16 cellular contexts compared by ENCODE assay signal in the genomic region with DNA sequence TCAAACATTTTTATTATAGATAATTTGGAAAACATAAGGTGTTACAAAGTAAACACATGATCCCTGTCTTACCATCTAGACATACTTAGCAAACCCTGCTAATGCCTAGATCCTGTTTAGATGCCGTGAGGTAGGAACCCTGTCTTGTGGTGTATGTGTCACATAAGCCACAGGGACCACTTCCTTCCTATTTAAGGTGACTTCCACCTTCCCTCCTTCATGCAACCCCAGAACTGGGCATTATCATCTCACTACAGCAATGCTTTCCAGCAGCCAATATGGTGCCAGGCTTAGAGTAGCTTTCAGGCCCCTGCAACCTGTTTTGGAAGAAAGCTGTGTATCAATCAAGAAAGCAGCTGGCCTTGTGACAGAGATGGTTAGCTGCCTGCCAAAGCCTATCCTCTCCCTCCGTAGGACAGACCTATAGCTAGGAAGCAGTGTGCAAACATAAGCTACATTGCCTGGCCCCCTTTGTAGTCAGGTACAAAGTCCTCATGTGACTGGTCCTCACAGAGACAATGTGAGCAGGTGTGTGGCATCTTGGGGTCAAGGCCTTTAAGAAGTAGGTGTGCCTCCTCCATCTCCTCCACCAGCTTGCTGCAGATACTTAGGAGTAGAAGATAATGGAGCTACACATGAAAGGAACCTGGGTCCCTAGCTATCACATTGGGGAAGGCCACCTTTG.
A peak's percentile ranks its signal among the peaks of the same experiment; 100 is the strongest.
DNase-seq lines count a peak whose midpoint lies in the region; ATAC-seq, FAIRE-seq and TF ChIP-seq lines count a peak whose summit lies in the region.
"Had no signal": no experiment of that assay in that cellular context is flagged by ENCODE, and none has a peak within 500 bp of the region (broad histone marks: within the 10 kb centered on the region; RNA-seq: fewer than 3 reads in every experiment).

No MANE protein-coding gene starts in this region.

- in situ Hi-C loops in HepG2 (cut with HindIII; ENCODE audit: extremely low pct_ligation_motif_present, low pct_unique_long_range_greater_than_20kb) = no loop called here

- 84% methylated on average over 1 of the region's 2 CpGs for WGBS in suprapubic skin
- WGBS in HepG2 (ENCODE audit: low lambda C conversion rate) = 33% methylated on average over 1 of the region's 2 CpGs

- TF ChIP-seq EP300 in suprapubic skin (IDR thresholded peaks at IDR 0.05) = no peak
- no peak for TF ChIP-seq EP300 in HepG2 (IDR thresholded peaks at IDR 0.05; ENCODE audit: low read depth in 2 of 2, low read length in 2 of 2)
- no peak for TF ChIP-seq EP300 in HepG2 (CRISPR knock-in tag; IDR thresholded peaks at IDR 0.05; ENCODE audit: borderline replicate concordance)

- H3K36me3 ChIP-seq in mucosa of descending colon (ENCODE audit: low read depth) (no peaks in the 10 kb centered on the region), suprapubic skin (no peaks in the 10 kb centered on the region), HepG2 (replicated peaks in 1 of 2; ENCODE audit: control insufficient read depth in 1 of 2, insufficient read depth in 2 of 2, low read length in 2 of 2) (no peaks in the 10 kb centered on the region)
- H3K36me3 ChIP-seq: tibial nerve had no signal

- peak; percentile 66 to 71 for ATAC-seq in activated CD4-positive, CD25-positive, alpha-beta regulatory T cell treated with anti-CD3 and anti-CD28 coated beads, Interleukin-2, amount 50 U/mL, for 24 hours
- peak; percentile 48 for ATAC-seq in HG02610 (IDR thresholded peaks at IDR 0.05; ENCODE audit: unreplicated experiment)
- peak; percentile 34 for ATAC-seq in mucosa of descending colon
- ATAC-seq in HepG2 = no peak
- ATAC-seq: left colon had no signal

- H3K9me3 ChIP-seq in mucosa of descending colon (no peaks in the 10 kb centered on the region), suprapubic skin (no peaks in the 10 kb centered on the region), HepG2 (ENCODE audit: low read length) (no peaks in the 10 kb centered on the region)
- H3K9me3 ChIP-seq: tibial nerve had no signal

- TF ChIP-seq CTCF in mucosa of descending colon (IDR thresholded peaks at IDR 0.05) (no peak), suprapubic skin (IDR thresholded peaks at IDR 0.05) (no peak), HepG2 (CRISPR knock-in tag; IDR thresholded peaks at IDR 0.05) (no peak)

- H3K27ac ChIP-seq in suprapubic skin = no peak overlapping the region
- no peak overlapping the region for H3K27ac ChIP-seq in HepG2 (ENCODE audit: extremely low read length, insufficient read depth, low read length)
- H3K27ac ChIP-seq: tibial nerve had no signal

- POLR2A ChIA-PET in HepG2 (lab: Yijun Ruan, JAX) = no interaction called here

- FAIRE-seq in HepG2 (lab: Jason Lieb, UNC) = no peak

- H3K4me3 ChIP-seq in mucosa of descending colon = no peak overlapping the region
- H3K4me3 ChIP-seq in suprapubic skin = no peak overlapping the region
- H3K4me3 ChIP-seq in HepG2 (replicated peaks in 1 of 3; ENCODE audit: insufficient read depth in 1 of 3, low read depth in 2 of 3, low read length in 3 of 3) = no peak overlapping the region
- H3K4me3 ChIP-seq: tibial nerve had no signal

- no peak overlapping the region for H3K9ac ChIP-seq in HepG2 (ENCODE audit: insufficient read depth, low read depth, low read length)

- no TSS peak for BruUV-seq in HepG2 (replicated peaks; lab: Mats Ljungman, UMichigan)

- no peaks in the 10 kb centered on the region for H3K79me2 ChIP-seq in HepG2 (ENCODE audit: insufficient read depth, low read length)

- peaks cover 6% of the 10 kb centered on the region for H3K27me3 ChIP-seq in suprapubic skin
- no peaks in the 10 kb centered on the region; a peak in 1 of 5 replicates for H3K27me3 ChIP-seq in HepG2 (ENCODE audit: control insufficient read depth in 1 of 2, insufficient read depth in 2 of 2, low read length in 2 of 2)
- H3K27me3 ChIP-seq: tibial nerve had no signal

- H3K4me2 ChIP-seq in HepG2 (ENCODE audit: low read depth, low read length) = no peak overlapping the region

- CTCF ChIA-PET in HepG2 (lab: Yijun Ruan, JAX; ENCODE audit: low intra/inter-chr PET ratio, low total read pairs) = no interaction called here

- no peaks in the 10 kb centered on the region for H3K4me1 ChIP-seq in mucosa of descending colon (ENCODE audit: low read depth)
- H3K4me1 ChIP-seq in suprapubic skin = no peaks in the 10 kb centered on the region
- no peaks in the 10 kb centered on the region for H3K4me1 ChIP-seq in HepG2 (ENCODE audit: insufficient read depth, low read length)
- H3K4me1 ChIP-seq: tibial nerve had no signal

- H4K20me1 ChIP-seq in HepG2 (ENCODE audit: insufficient read depth, low read length) = no peaks in the 10 kb centered on the region

- no peak overlapping the region for H2AFZ ChIP-seq in HepG2 (ENCODE audit: low read length)

- no peak for TF ChIP-seq RAD21 in HepG2 (CRISPR knock-in tag; IDR thresholded peaks at IDR 0.05)

- intact Hi-C loops in mucosa of descending colon (cut with DNase I, micrococcal nuclease) = no loop called here
- intact Hi-C loops in HepG2 (cut with micrococcal nuclease; ENCODE audit: unreplicated experiment) = no loop called here

- TF ChIP-seq POLR2A in suprapubic skin (IDR thresholded peaks at IDR 0.05) (no peak), HepG2 (IDR thresholded peaks at IDR 0.05; ENCODE audit: insufficient read depth in 1 of 2, low read depth in 2 of 2, low read length in 2 of 2) (no peak)

- no peak for DNase-seq in activated CD4-positive, CD25-positive, alpha-beta regulatory T cell (lab: John Stamatoyannopoulos, UW)
- peak; percentile 28 for DNase-seq in SKM-1 treated with dmso at 0.1 percent for 144 hours (lab: John Stamatoyannopoulos, UW; ENCODE audit: unreplicated experiment)
- DNase-seq in mucosa of descending colon = no peak
- no peak for DNase-seq in suprapubic skin (ENCODE audit: low spot score in 2 of 2)
- no peak for DNase-seq in HepG2 (ENCODE audit: low spot score)
- no peak for DNase-seq in DMS53 treated with DMSO at 0.1 percent for 48 hours (lab: John Stamatoyannopoulos, UW; ENCODE audit: unreplicated experiment)
- DNase-seq: 8988T; activated T-cell treated with anti-CD3 and anti-CD28 coated beads, Interleukin-2, amount 50 U/mL, for 1 hour; DMS79 treated with DMSO at 0.1 percent for 48 hours; GOT3; left colon; NCI-H1048; NCI-H82 had no signal

TF ChIP-seq in HepG2, 621 proteins besides CTCF, POLR2A, EP300 and RAD21 (continues in another document):
- TF ChIP-seq, protein P1, sequence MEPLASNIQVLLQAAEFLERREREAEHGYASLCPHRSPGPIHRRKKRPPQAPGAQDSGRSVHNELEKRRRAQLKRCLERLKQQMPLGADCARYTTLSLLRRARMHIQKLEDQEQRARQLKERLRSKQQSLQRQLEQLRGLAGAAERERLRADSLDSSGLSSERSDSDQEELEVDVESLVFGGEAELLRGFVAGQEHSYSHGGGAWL (CRISPR knock-in tag; IDR thresholded peaks at IDR 0.05) = no peak
- TF ChIP-seq, protein P2, sequence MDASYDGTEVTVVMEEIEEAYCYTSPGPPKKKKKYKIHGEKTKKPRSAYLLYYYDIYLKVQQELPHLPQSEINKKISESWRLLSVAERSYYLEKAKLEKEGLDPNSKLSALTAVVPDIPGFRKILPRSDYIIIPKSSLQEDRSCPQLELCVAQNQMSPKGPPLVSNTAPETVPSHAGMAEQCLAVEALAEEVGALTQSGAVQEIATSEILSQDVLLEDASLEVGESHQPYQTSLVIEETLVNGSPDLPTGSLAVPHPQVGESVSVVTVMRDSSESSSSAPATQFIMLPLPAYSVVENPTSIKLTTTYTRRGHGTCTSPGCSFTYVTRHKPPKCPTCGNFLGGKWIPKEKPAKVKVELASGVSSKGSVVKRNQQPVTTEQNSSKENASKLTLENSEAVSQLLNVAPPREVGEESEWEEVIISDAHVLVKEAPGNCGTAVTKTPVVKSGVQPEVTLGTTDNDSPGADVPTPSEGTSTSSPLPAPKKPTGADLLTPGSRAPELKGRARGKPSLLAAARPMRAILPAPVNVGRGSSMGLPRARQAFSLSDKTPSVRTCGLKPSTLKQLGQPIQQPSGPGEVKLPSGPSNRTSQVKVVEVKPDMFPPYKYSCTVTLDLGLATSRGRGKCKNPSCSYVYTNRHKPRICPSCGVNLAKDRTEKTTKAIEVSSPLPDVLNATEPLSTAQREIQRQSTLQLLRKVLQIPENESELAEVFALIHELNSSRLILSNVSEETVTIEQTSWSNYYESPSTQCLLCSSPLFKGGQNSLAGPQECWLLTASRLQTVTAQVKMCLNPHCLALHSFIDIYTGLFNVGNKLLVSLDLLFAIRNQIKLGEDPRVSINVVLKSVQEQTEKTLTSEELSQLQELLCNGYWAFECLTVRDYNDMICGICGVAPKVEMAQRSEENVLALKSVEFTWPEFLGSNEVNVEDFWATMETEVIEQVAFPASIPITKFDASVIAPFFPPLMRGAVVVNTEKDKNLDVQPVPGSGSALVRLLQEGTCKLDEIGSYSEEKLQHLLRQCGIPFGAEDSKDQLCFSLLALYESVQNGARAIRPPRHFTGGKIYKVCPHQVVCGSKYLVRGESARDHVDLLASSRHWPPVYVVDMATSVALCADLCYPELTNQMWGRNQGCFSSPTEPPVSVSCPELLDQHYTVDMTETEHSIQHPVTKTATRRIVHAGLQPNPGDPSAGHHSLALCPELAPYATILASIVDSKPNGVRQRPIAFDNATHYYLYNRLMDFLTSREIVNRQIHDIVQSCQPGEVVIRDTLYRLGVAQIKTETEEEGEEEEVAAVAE (CRISPR knock-in tag; IDR thresholded peaks at IDR 0.05; ENCODE audit: borderline replicate concordance) = no peak
- TF ChIP-seq ZNF607 (CRISPR knock-in tag; IDR thresholded peaks at IDR 0.05; ENCODE audit: borderline replicate concordance) (no peak), KMT2B (CRISPR knock-in tag; IDR thresholded peaks at IDR 0.05) (no peak), ATF7 (IDR thresholded peaks at IDR 0.05) (no peak), ATF7 (CRISPR knock-in tag; IDR thresholded peaks at IDR 0.05) (no peak), GABPB1 (CRISPR knock-in tag; IDR thresholded peaks at IDR 0.05) (no peak)
- TF ChIP-seq, protein P3, sequence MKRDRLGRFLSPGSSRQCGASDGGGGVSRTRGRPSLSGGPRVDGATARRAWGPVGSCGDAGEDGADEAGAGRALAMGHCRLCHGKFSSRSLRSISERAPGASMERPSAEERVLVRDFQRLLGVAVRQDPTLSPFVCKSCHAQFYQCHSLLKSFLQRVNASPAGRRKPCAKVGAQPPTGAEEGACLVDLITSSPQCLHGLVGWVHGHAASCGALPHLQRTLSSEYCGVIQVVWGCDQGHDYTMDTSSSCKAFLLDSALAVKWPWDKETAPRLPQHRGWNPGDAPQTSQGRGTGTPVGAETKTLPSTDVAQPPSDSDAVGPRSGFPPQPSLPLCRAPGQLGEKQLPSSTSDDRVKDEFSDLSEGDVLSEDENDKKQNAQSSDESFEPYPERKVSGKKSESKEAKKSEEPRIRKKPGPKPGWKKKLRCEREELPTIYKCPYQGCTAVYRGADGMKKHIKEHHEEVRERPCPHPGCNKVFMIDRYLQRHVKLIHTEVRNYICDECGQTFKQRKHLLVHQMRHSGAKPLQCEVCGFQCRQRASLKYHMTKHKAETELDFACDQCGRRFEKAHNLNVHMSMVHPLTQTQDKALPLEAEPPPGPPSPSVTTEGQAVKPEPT (CRISPR knock-in tag; IDR thresholded peaks at IDR 0.05; ENCODE audit: low read depth) = no peak
